Comparison of ENCODE assay signal across 7 cellular contexts in the genomic region with DNA sequence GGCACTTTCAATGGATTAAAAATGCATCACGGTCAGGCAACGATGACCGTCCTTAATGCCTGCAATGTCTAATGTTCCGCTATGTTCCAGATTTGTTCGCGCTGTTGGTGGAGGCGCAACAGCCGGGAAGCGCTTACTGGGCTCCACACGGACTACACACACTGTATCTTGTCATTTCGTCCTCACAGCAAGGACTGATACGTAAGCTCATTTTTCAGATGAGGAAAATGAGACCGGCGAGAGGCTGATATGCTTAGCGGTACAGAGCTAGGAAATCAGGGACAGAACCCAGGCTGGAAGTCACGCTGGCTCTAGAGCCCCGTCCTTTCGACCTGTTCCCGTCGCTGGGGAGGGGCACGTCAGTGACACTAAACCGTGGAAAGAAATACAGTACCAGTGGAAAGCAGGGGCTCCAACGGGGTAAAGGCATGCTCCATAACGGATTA. TPM values are rescaled to one million over a fixed set of nuclear protein-coding genes. Genes with fewer than 3 reads are reported as not detected.
DNase-seq lines count a peak whose midpoint lies in the region; ATAC-seq and TF ChIP-seq lines count a peak whose summit lies in the region.

No MANE protein-coding gene starts in this region.

- peaks cover 9% of the 10 kb centered on the region for H3K27me3 Mint-ChIP-seq in GM23338 (ENCODE audit: insufficient read depth, low read depth, poor library complexity)
- H3K27me3 Mint-ChIP-seq in central memory CD8-positive, alpha-beta T cell: no peaks in the 10 kb centered on the region

- H3K27me3 ChIP-seq in GM23338 (ENCODE audit: insufficient read depth) (peaks cover 11% of the 10 kb centered on the region; the same call in 1 of the 2 replicates), SU-DHL-6 (ENCODE audit: low read length) (no peaks in the 10 kb centered on the region)

- peak overlapping the region; percentile 74 for H3K9ac ChIP-seq in SU-DHL-6 (ENCODE audit: low read length)

- H3K27ac Mint-ChIP-seq in GM23338: peak overlapping the region; percentile 90
- peak overlapping the region; percentile 96 for H3K27ac Mint-ChIP-seq in central memory CD8-positive, alpha-beta T cell (ENCODE audit: low read depth)

- TF ChIP-seq CTCF in GM12864 (IDR thresholded peaks at IDR 0.05; ENCODE audit: low read depth, low read length, missing control alignments): no peak
- no peak for TF ChIP-seq CTCF in GM23338 (conservative IDR thresholded peaks at IDR 0.05; ENCODE audit: low read depth in 2 of 2)
- TF ChIP-seq CTCF in SU-DHL-6 (IDR thresholded peaks at IDR 0.05; ENCODE audit: insufficient read depth, low read length, poor library complexity, severe bottlenecking): no peak

- H3K4me3 ChIP-seq in GM12864 (ENCODE audit: low read depth, low read length) (peak overlapping the region; percentile 82), GM23338 (peak overlapping the region; percentile 88), SU-DHL-6 (ENCODE audit: insufficient read depth, low read length, poor library complexity, severe bottlenecking) (peak overlapping the region; percentile 84)

- no peaks in the 10 kb centered on the region for H3K9me2 ChIP-seq in GM23338 (ENCODE audit: insufficient read depth)
- H3K9me2 ChIP-seq in SU-DHL-6 (replicated peaks; ENCODE audit: insufficient read depth, low read length): no peaks in the 10 kb centered on the region

- H3K27ac ChIP-seq in GM23338 (ENCODE audit: low read depth) (no peak overlapping the region), SU-DHL-6 (ENCODE audit: low read depth, low read length) (peak overlapping the region; percentile 51)

- ATAC-seq in GM23338: peak; percentile 61
- peak; percentile 31 for ATAC-seq in central memory CD8-positive, alpha-beta T cell (replicated peaks; ENCODE audit: extremely low read depth, poor library complexity, severe bottlenecking)

- peaks cover 3% of the 10 kb centered on the region; the same call in 1 of the 3 replicates for H3K36me3 Mint-ChIP-seq in GM23338 (ENCODE audit: low read depth)
- H3K36me3 Mint-ChIP-seq in central memory CD8-positive, alpha-beta T cell (ENCODE audit: insufficient read depth): peaks cover 14% of the 10 kb centered on the region

- peaks cover 4% of the 10 kb centered on the region; the same call in 2 of the 3 replicates for H3K4me1 Mint-ChIP-seq in GM23338
- H3K4me1 Mint-ChIP-seq in central memory CD8-positive, alpha-beta T cell: peaks cover 29% of the 10 kb centered on the region

- H4K20me1 ChIP-seq in GM23338 (replicated peaks; ENCODE audit: insufficient read depth) (no peaks in the 10 kb centered on the region), SU-DHL-6 (ENCODE audit: low read depth, low read length) (no peaks in the 10 kb centered on the region)

- H3K79me2 ChIP-seq in GM23338 (replicated peaks; ENCODE audit: insufficient read depth) (no peaks in the 10 kb centered on the region), SU-DHL-6 (ENCODE audit: insufficient read depth, low read length) (no peaks in the 10 kb centered on the region)

- peak overlapping the region; percentile 97 for H3K4me3 Mint-ChIP-seq in GM23338
- H3K4me3 Mint-ChIP-seq in central memory CD8-positive, alpha-beta T cell: peak overlapping the region; percentile 95

- H2AFZ ChIP-seq in GM23338: peak overlapping the region; percentile 96
- H2AFZ ChIP-seq in SU-DHL-6 (ENCODE audit: low read depth, low read length, severe bottlenecking): peak overlapping the region; percentile 99

- H3K9me3 ChIP-seq in SU-DHL-6 (ENCODE audit: insufficient read depth, low read length): no peaks in the 10 kb centered on the region

- H3K36me3 ChIP-seq in GM23338 (ENCODE audit: insufficient read depth) (no peaks in the 10 kb centered on the region), SU-DHL-6 (ENCODE audit: low read length) (no peaks in the 10 kb centered on the region)

- peaks cover 5% of the 10 kb centered on the region; the same call in 1 of the 2 replicates for H3K4me1 ChIP-seq in GM23338 (ENCODE audit: insufficient read depth)

- peaks cover 16% of the 10 kb centered on the region; the same call in 2 of the 3 replicates for H3K9me3 Mint-ChIP-seq in GM23338
- peaks cover 13% of the 10 kb centered on the region for H3K9me3 Mint-ChIP-seq in central memory CD8-positive, alpha-beta T cell

- peak overlapping the region; percentile 90 for H3K4me2 ChIP-seq in GM23338
- peak overlapping the region; percentile 84 for H3K4me2 ChIP-seq in SU-DHL-6 (ENCODE audit: low read depth, low read length, poor library complexity, severe bottlenecking)

- no peak for DNase-seq in GM12864 (ENCODE audit: low read depth)
- DNase-seq in GM23338 (ENCODE audit: low spot score): peak; percentile 59
- peak; percentile 53 to 65 for DNase-seq in Kasumi-1 (lab: John Stamatoyannopoulos, UW)
- DNase-seq in central memory CD8-positive, alpha-beta T cell (ENCODE audit: low spot score in 2 of 2): peak in 1 of 2 donors; percentile 22
- DNase-seq in islet precursor cell: peak; percentile 66
- DNase-seq in smooth muscle cell of the brain vasculature (ENCODE audit: low read depth, low spot score): peak; percentile 36

- H3F3A ChIP-seq in GM23338 (replicated peaks; ENCODE audit: low read depth) (peaks cover 7% of the 10 kb centered on the region), SU-DHL-6 (ENCODE audit: insufficient read depth) (no peaks in the 10 kb centered on the region)

TF ChIP-seq in GM23338, 12 proteins besides CTCF, POLR2A, EP300 and RAD21 (continues in another document):
- TF ChIP-seq ZNF331 (CRISPR knock-in tag; IDR thresholded peaks at IDR 0.05; ENCODE audit: low read depth) (no peak), ZNF114 (CRISPR knock-in tag; IDR thresholded peaks at IDR 0.05) (no peak), NANOG (IDR thresholded peaks at IDR 0.05; ENCODE audit: borderline replicate concordance) (no peak), POLR2AphosphoS5 (IDR thresholded peaks at IDR 0.05; ENCODE audit: low read depth) (no peak), EZH2 (IDR thresholded peaks at IDR 0.05; ENCODE audit: low read depth, unreplicated experiment) (no peak)
- TF ChIP-seq, protein P1, sequence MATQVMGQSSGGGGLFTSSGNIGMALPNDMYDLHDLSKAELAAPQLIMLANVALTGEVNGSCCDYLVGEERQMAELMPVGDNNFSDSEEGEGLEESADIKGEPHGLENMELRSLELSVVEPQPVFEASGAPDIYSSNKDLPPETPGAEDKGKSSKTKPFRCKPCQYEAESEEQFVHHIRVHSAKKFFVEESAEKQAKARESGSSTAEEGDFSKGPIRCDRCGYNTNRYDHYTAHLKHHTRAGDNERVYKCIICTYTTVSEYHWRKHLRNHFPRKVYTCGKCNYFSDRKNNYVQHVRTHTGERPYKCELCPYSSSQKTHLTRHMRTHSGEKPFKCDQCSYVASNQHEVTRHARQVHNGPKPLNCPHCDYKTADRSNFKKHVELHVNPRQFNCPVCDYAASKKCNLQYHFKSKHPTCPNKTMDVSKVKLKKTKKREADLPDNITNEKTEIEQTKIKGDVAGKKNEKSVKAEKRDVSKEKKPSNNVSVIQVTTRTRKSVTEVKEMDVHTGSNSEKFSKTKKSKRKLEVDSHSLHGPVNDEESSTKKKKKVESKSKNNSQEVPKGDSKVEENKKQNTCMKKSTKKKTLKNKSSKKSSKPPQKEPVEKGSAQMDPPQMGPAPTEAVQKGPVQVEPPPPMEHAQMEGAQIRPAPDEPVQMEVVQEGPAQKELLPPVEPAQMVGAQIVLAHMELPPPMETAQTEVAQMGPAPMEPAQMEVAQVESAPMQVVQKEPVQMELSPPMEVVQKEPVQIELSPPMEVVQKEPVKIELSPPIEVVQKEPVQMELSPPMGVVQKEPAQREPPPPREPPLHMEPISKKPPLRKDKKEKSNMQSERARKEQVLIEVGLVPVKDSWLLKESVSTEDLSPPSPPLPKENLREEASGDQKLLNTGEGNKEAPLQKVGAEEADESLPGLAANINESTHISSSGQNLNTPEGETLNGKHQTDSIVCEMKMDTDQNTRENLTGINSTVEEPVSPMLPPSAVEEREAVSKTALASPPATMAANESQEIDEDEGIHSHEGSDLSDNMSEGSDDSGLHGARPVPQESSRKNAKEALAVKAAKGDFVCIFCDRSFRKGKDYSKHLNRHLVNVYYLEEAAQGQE (IDR thresholded peaks at IDR 0.05; ENCODE audit: unreplicated experiment): no peak

RNA-seq across cellular contexts. Expression of gene TPK1, which starts 0.7 kb away (rescaled TPM):
- 1.5 and 2.6 TPM in 2 replicates for total RNA-seq in GM23338 (2014; rRNA removed; shearing (Covaris generic))
- polyA plus RNA-seq in GM23338 (2016; fragmentation: Nextera tagmentation; extraction: Ambion mirVana): 2.9 and 3.2 TPM in 2 replicates
